Comparison of ENCODE assay signal across 1 cellular context in the genomic region with DNA sequence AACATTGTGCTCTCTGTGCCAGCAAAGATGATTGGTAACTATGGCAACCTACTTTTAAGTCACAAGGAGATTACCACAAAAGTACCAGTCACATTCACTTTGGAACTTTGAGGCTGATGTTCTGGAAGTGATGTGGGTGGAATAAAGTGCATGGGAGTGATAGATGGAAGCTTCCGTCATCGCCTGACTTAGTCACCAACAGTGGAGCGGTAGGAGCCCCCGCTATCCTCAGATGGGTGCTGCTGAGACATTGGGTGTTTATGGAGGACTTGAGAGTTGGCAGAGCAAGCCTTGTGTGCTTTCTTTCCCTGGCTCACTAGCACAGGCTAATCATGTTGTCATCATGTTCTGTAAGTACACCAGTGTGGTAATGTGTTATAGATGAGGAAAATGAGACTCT.
TF ChIP-seq lines count a peak whose summit lies in the region.

No MANE protein-coding gene starts in this region.

TF ChIP-seq in HepG2, 621 proteins besides CTCF, POLR2A, EP300 and RAD21:
- TF ChIP-seq ZFP36 (IDR thresholded peaks at IDR 0.05; ENCODE audit: borderline replicate concordance, low read depth, low read length, partially characterized antibody) (no peak), CEBPB (IDR thresholded peaks at IDR 0.05; ENCODE audit: borderline replicate concordance, low read depth, low read length) (no peak), ZNF614 (CRISPR knock-in tag; IDR thresholded peaks at IDR 0.05; ENCODE audit: borderline replicate concordance) (no peak), ZNF382 (CRISPR knock-in tag; IDR thresholded peaks at IDR 0.05; ENCODE audit: borderline replicate concordance) (no peak), ZNF644 (CRISPR knock-in tag; IDR thresholded peaks at IDR 0.05; ENCODE audit: low read depth) (no peak), SRSF1 (optimal IDR thresholded peaks at IDR 0.05; ENCODE audit: low read depth, low read length) (no peak), MIXL1 (CRISPR knock-in tag; IDR thresholded peaks at IDR 0.05) (no peak), BRD4 (CRISPR knock-in tag; IDR thresholded peaks at IDR 0.05) (no peak), HNF4A (CRISPR knock-in tag; IDR thresholded peaks at IDR 0.05) (no peak), MAFF (IDR thresholded peaks at IDR 0.05; ENCODE audit: low read depth, low read length) (no peak), CC2D1A (CRISPR knock-in tag; IDR thresholded peaks at IDR 0.05) (no peak), ZNF629 (CRISPR knock-in tag; conservative IDR thresholded peaks at IDR 0.05) (no peak)
- TF ChIP-seq, protein P1, sequence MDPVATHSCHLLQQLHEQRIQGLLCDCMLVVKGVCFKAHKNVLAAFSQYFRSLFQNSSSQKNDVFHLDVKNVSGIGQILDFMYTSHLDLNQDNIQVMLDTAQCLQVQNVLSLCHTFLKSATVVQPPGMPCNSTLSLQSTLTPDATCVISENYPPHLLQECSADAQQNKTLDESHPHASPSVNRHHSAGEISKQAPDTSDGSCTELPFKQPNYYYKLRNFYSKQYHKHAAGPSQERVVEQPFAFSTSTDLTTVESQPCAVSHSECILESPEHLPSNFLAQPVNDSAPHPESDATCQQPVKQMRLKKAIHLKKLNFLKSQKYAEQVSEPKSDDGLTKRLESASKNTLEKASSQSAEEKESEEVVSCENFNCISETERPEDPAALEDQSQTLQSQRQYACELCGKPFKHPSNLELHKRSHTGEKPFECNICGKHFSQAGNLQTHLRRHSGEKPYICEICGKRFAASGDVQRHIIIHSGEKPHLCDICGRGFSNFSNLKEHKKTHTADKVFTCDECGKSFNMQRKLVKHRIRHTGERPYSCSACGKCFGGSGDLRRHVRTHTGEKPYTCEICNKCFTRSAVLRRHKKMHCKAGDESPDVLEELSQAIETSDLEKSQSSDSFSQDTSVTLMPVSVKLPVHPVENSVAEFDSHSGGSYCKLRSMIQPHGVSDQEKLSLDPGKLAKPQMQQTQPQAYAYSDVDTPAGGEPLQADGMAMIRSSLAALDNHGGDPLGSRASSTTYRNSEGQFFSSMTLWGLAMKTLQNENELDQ (CRISPR knock-in tag; IDR thresholded peaks at IDR 0.05; ENCODE audit: borderline replicate concordance): no peak
- TF ChIP-seq, protein P2, sequence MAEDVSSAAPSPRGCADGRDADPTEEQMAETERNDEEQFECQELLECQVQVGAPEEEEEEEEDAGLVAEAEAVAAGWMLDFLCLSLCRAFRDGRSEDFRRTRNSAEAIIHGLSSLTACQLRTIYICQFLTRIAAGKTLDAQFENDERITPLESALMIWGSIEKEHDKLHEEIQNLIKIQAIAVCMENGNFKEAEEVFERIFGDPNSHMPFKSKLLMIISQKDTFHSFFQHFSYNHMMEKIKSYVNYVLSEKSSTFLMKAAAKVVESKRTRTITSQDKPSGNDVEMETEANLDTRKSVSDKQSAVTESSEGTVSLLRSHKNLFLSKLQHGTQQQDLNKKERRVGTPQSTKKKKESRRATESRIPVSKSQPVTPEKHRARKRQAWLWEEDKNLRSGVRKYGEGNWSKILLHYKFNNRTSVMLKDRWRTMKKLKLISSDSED (CRISPR knock-in tag; IDR thresholded peaks at IDR 0.05): no peak
- TF ChIP-seq, protein P3, sequence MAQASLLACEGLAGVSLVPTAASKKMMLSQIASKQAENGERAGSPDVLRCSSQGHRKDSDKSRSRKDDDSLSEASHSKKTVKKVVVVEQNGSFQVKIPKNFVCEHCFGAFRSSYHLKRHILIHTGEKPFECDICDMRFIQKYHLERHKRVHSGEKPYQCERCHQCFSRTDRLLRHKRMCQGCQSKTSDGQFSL (CRISPR knock-in tag; IDR thresholded peaks at IDR 0.05): no peak
TF ChIP-seq in HepG2: peak in this region for 0.
